ENCODE assay signal across 10 cellular contexts in genomic region chr1:109275706-109276345, GRCh38. TPM values are rescaled to one million over a fixed set of nuclear protein-coding genes. Genes with fewer than 3 reads are reported as not detected.
DNase-seq lines count a peak whose midpoint lies in the region; ATAC-seq, FAIRE-seq and TF ChIP-seq lines count a peak whose summit lies in the region.
"Had no signal": no experiment of that assay in that cellular context is flagged by ENCODE, and none has a peak within 500 bp of the region (broad histone marks: within the 10 kb centered on the region; RNA-seq: fewer than 3 reads in every experiment).

No MANE protein-coding gene starts in this region.

- H3K36me3 ChIP-seq in breast epithelium (no peaks in the 10 kb centered on the region), thyroid gland (peaks cover 0 to 6% of the 10 kb centered on the region in 2 donors)

- peak overlapping the region; percentile 87 to 92 for H3K27ac ChIP-seq in breast epithelium
- H3K27ac ChIP-seq in thyroid gland = peak overlapping the region; percentile 67 to 96 (median 94)

- H3K9me3 ChIP-seq in breast epithelium = no peaks in the 10 kb centered on the region
- no peaks in the 10 kb centered on the region for H3K9me3 ChIP-seq in thyroid gland

- FAIRE-seq in RCC 7860 (lab: Jason Lieb, UNC) = no peak
- FAIRE-seq: frontal cortex had no signal

- intact Hi-C loops in breast epithelium (cut with DNase I; ENCODE audit: low total_unique reads) (no loop called here), thyroid gland (cut with DNase I) (no loop called here)

- peak overlapping the region in 1 of 3 donors; percentile 51 for H3K4me3 ChIP-seq in breast epithelium
- H3K4me3 ChIP-seq in thyroid gland (replicated peaks in 1 of 3) = no peak overlapping the region

- DNase-seq in LHCN-M2 (ENCODE audit: low read depth) = peak; percentile 39
- no peak for DNase-seq in breast epithelium (ENCODE audit: low spot score in 2 of 2)
- DNase-seq in kidney tubule cell (ENCODE audit: low spot score) = peak; percentile 50
- DNase-seq in thyroid gland = no peak
- no peak for DNase-seq in RCC 7860 (ENCODE audit: low spot score)
- DNase-seq: NCI-H1436 had no signal

- no peaks in the 10 kb centered on the region for H3K27me3 ChIP-seq in breast epithelium
- no peaks in the 10 kb centered on the region for H3K27me3 ChIP-seq in thyroid gland

- no peak for ATAC-seq in GM18519 (IDR thresholded peaks at IDR 0.05; ENCODE audit: low FRiP score, unreplicated experiment)
- ATAC-seq in GM18873 (IDR thresholded peaks at IDR 0.05; ENCODE audit: low FRiP score, unreplicated experiment) = no peak

- H3K4me1 ChIP-seq in breast epithelium (peaks cover 0 to 18% of the 10 kb centered on the region in 2 donors), thyroid gland (peaks cover 40 to 45% of the 10 kb centered on the region in 2 donors)

- 62 to 70% methylated on average over 9 of the region's 9 CpGs for WGBS in thyroid gland, 2 donors

- no peak for TF ChIP-seq CTCF in breast epithelium (IDR thresholded peaks at IDR 0.05)
- no peak for TF ChIP-seq CTCF in thyroid gland (IDR thresholded peaks at IDR 0.05)

- no peak for TF ChIP-seq POLR2A in breast epithelium (IDR thresholded peaks at IDR 0.05)
- TF ChIP-seq POLR2A in thyroid gland (IDR thresholded peaks at IDR 0.05) = no peak

RNA-seq across cellular contexts. Expression of gene PSRC1, which starts 7.1 kb away (rescaled TPM):
- total RNA-seq in LHCN-M2 (2014; rRNA removed) (57.6 and 60.4 TPM in 2 replicates), breast epithelium (1 to 10 TPM; 4.2 to 5.9 (median 4.3) TPM), thyroid gland (1 to 10 TPM; 1.0 to 4.0 (median 2.2) TPM)
- 32.9 TPM for polyA plus RNA-seq in LHCN-M2 (2012)

RNA-seq across cellular contexts. Expression of gene CELSR2, which starts 26.5 kb away (rescaled TPM):
- total RNA-seq in LHCN-M2 (2014; rRNA removed) (0.06 and 0.17 TPM in 2 replicates), breast epithelium (10 to 100 TPM in 2 of 3 donors, 1 to 10 TPM in 1; 1.3 to 19.5 (median 13.8) TPM), thyroid gland (10 to 100 TPM; 23.5 to 54.9 (median 47.6) TPM)
- polyA plus RNA-seq in LHCN-M2 (2012) = 0.36 TPM

RNA-seq across cellular contexts. Expression of gene MYBPHL, which starts 31.0 kb away (rescaled TPM):
- total RNA-seq in LHCN-M2 (2014; rRNA removed) (0.23 TPM in 1 of 2 replicates, not detected in the other), breast epithelium (not detected), thyroid gland (not detected)
- polyA plus RNA-seq in LHCN-M2 (2012) = 0.34 TPM
- total RNA-seq: frontal cortex, mononuclear cell had no signal

Comparison
In these comparisons a context has a peak if more than half of its experiments do, and no peak if none do; other contexts are left out.
1. DNase-seq: peak in LHCN-M2 (single experiment) and kidney tubule cell (single experiment); none in breast epithelium (0 of 2), thyroid gland (0 of 2) and RCC 7860 (single experiment).